8 cellular contexts compared by ENCODE assay signal in genomic region chr17:67245073-67245693, GRCh38. TPM values are rescaled to one million over a fixed set of nuclear protein-coding genes. Genes with fewer than 3 reads are reported as not detected.
DNase-seq lines count a peak whose midpoint lies in the region; ATAC-seq, FAIRE-seq and TF ChIP-seq lines count a peak whose summit lies in the region.

A gene with protein sequence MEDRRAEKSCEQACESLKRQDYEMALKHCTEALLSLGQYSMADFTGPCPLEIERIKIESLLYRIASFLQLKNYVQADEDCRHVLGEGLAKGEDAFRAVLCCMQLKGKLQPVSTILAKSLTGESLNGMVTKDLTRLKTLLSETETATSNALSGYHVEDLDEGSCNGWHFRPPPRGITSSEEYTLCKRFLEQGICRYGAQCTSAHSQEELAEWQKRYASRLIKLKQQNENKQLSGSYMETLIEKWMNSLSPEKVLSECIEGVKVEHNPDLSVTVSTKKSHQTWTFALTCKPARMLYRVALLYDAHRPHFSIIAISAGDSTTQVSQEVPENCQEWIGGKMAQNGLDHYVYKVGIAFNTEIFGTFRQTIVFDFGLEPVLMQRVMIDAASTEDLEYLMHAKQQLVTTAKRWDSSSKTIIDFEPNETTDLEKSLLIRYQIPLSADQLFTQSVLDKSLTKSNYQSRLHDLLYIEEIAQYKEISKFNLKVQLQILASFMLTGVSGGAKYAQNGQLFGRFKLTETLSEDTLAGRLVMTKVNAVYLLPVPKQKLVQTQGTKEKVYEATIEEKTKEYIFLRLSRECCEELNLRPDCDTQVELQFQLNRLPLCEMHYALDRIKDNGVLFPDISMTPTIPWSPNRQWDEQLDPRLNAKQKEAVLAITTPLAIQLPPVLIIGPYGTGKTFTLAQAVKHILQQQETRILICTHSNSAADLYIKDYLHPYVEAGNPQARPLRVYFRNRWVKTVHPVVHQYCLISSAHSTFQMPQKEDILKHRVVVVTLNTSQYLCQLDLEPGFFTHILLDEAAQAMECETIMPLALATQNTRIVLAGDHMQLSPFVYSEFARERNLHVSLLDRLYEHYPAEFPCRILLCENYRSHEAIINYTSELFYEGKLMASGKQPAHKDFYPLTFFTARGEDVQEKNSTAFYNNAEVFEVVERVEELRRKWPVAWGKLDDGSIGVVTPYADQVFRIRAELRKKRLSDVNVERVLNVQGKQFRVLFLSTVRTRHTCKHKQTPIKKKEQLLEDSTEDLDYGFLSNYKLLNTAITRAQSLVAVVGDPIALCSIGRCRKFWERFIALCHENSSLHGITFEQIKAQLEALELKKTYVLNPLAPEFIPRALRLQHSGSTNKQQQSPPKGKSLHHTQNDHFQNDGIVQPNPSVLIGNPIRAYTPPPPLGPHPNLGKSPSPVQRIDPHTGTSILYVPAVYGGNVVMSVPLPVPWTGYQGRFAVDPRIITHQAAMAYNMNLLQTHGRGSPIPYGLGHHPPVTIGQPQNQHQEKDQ (N-terminal part only) (minus strand): TSS chr17:67245196. CDS start chr17:67218804, 26,392 bp downstream.

- peak within 1 kb of the TSS; percentile 98 for H3K9ac ChIP-seq in HepG2 (ENCODE audit: insufficient read depth, low read depth, low read length)

- peak within 1 kb of the TSS; percentile 85 for H2AFZ ChIP-seq in ACC112 (ENCODE audit: low read length, unreplicated experiment)
- H2AFZ ChIP-seq in HepG2 (ENCODE audit: low read length) = no peak within 1 kb of the TSS

- TF ChIP-seq RAD21 in HepG2 (CRISPR knock-in tag; IDR thresholded peaks at IDR 0.05) = no peak; the same call in none of the 2 replicates

- intact Hi-C loops in HepG2 (cut with micrococcal nuclease; ENCODE audit: unreplicated experiment) = loop anchor here (10.0 kb wide), 1 partner anchor 120 kb away; the partner anchor contains the start of gene PSMD12

- H3K27ac ChIP-seq in ACC112 (ENCODE audit: low read depth, low read length) (peak within 1 kb of the TSS; percentile 16; the same call in 1 of the 2 replicates), HepG2 (ENCODE audit: extremely low read length, insufficient read depth, low read length) (peak within 1 kb of the TSS; percentile 98)

- 3% methylated on average over 23 of the region's 67 CpGs for WGBS in HepG2 (ENCODE audit: low lambda C conversion rate)

- POLR2A ChIA-PET in HepG2 (lab: Yijun Ruan, JAX) = interaction anchor here (0.6 to 1.4 kb wide), 8 partner anchors 10 to 96 kb away, joined by 3 to 5 read pairs (median 4); no protein-coding TSS in a partner anchor

- peak within 1 kb of the TSS; percentile 90 for H3K4me2 ChIP-seq in HepG2 (ENCODE audit: low read depth, low read length)

- CTCF ChIA-PET in HepG2 (lab: Yijun Ruan, JAX; ENCODE audit: low intra/inter-chr PET ratio, low total read pairs) = no interaction called here

- DNase-seq in NCI-H748 (lab: John Stamatoyannopoulos, UW; ENCODE audit: unreplicated experiment) = peak; percentile 83
- peak; percentile 63 for DNase-seq in activated CD4-positive, alpha-beta T cell treated with anti-CD3 and anti-CD28 coated beads, Interleukin-2, amount 50 U/mL, for 1 hour
- peak; percentile 89 for DNase-seq in dermis blood vessel endothelial cell
- peak; percentile 92 for DNase-seq in HepG2 (ENCODE audit: low spot score)
- peak; percentile 55 for DNase-seq in stimulated activated CD4-positive, alpha-beta T cell treated with anti-CD3 and anti-CD28 coated beads, Interleukin-2, amount 100 ng/mL, for 4 hours (ENCODE audit: low read depth)

- TF ChIP-seq CTCF in HepG2 (CRISPR knock-in tag; IDR thresholded peaks at IDR 0.05) = no peak

- H3K36me3 ChIP-seq in ACC112 (ENCODE audit: insufficient read depth, low read length) (no peaks in the 10 kb centered on the region; the same call in 1 of the 2 replicates), HepG2 (replicated peaks in 1 of 2; ENCODE audit: control insufficient read depth in 1 of 2, insufficient read depth in 2 of 2, low read length in 2 of 2) (peaks cover 4 to 5% of the 10 kb centered on the region in 2 experiments; a peak in 4 of 5 replicates)

- BruUV-seq in HepG2 (replicated peaks; lab: Mats Ljungman, UMichigan) = TSS peak; percentile 87

- peak within 1 kb of the TSS; percentile 84 for H3K4me3 ChIP-seq in ACC112 (ENCODE audit: low read depth, low read length)
- H3K4me3 ChIP-seq in HepG2 (replicated peaks in 1 of 3; ENCODE audit: insufficient read depth in 1 of 3, low read depth in 2 of 3, low read length in 3 of 3) = peak within 1 kb of the TSS; percentile 87 to 93 (median 91)

- ATAC-seq in GM19023 (IDR thresholded peaks at IDR 0.05; ENCODE audit: unreplicated experiment) (peak; percentile 64), HG03460 (IDR thresholded peaks at IDR 0.05; ENCODE audit: unreplicated experiment) (peak; percentile 53), HepG2 (peak; percentile 43)

- peaks cover 34% of the 10 kb centered on the region for H4K20me1 ChIP-seq in HepG2 (ENCODE audit: insufficient read depth, low read length)

- peak; percentile 71 to 76 for TF ChIP-seq POLR2A in HepG2 (IDR thresholded peaks at IDR 0.05; ENCODE audit: insufficient read depth in 1 of 2, low read depth in 2 of 2, low read length in 2 of 2)

- H3K79me2 ChIP-seq in ACC112 (ENCODE audit: control insufficient read depth, insufficient read depth, low read length, unreplicated experiment) = peaks cover 44% of the 10 kb centered on the region
- H3K79me2 ChIP-seq in HepG2 (ENCODE audit: insufficient read depth, low read length) = peaks cover 56% of the 10 kb centered on the region

- H3K9me3 ChIP-seq in HepG2 (ENCODE audit: low read length) = no peaks in the 10 kb centered on the region

- H3K27me3 ChIP-seq in ACC112 (ENCODE audit: insufficient read depth, low read length) (no peaks in the 10 kb centered on the region), HepG2 (ENCODE audit: control insufficient read depth in 1 of 2, insufficient read depth in 2 of 2, low read length in 2 of 2) (no peaks in the 10 kb centered on the region; a peak in 1 of 5 replicates)

- TF ChIP-seq EP300 in HepG2 (IDR thresholded peaks at IDR 0.05; ENCODE audit: low read depth in 2 of 2, low read length in 2 of 2) (peak in 1 of 2 experiments; percentile 63; a peak in 1 of 4 replicates), HepG2 (CRISPR knock-in tag; IDR thresholded peaks at IDR 0.05; ENCODE audit: borderline replicate concordance) (no peak)

- no peak for FAIRE-seq in HepG2 (lab: Jason Lieb, UNC)

- in situ Hi-C loops in HepG2 (cut with HindIII; ENCODE audit: extremely low pct_ligation_motif_present, low pct_unique_long_range_greater_than_20kb) = no loop called here

- H3K4me1 ChIP-seq in ACC112 (ENCODE audit: control insufficient read depth, insufficient read depth, low read length, unreplicated experiment) = peaks cover 20% of the 10 kb centered on the region
- peaks cover 63% of the 10 kb centered on the region for H3K4me1 ChIP-seq in HepG2 (ENCODE audit: insufficient read depth, low read length)

TF ChIP-seq in HepG2, 621 proteins besides CTCF, POLR2A, EP300 and RAD21 (continues in another document):
- TF ChIP-seq THAP8 (CRISPR knock-in tag; IDR thresholded peaks at IDR 0.05; ENCODE audit: borderline replicate concordance) (no peak), KMT2A (CRISPR knock-in tag; IDR thresholded peaks at IDR 0.05) (no peak; the same call in 1 of the 2 replicates), MATR3 (CRISPR knock-in tag; IDR thresholded peaks at IDR 0.05) (no peak), ZNF136 (CRISPR knock-in tag; IDR thresholded peaks at IDR 0.05; ENCODE audit: low read depth) (0 out of 2 replicates have a peak, but pooled peaks have one; percentile 69), ZNF746 (CRISPR knock-in tag; IDR thresholded peaks at IDR 0.05) (no peak)
- TF ChIP-seq, protein P1, sequence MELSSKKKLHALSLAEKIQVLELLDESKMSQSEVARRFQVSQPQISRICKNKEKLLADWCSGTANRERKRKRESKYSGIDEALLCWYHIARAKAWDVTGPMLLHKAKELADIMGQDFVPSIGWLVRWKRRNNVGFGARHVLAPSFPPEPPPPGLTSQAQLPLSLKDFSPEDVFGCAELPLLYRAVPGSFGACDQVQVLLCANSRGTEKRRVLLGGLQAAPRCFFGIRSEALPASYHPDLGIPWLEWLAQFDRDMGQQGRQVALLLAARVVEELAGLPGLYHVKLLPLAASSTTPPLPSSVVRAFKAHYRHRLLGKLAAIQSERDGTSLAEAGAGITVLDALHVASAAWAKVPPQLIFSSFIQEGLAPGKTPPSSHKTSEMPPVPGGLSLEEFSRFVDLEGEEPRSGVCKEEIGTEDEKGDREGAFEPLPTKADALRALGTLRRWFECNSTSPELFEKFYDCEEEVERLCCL (CRISPR knock-in tag; IDR thresholded peaks at IDR 0.05; ENCODE audit: borderline replicate concordance) = no peak; the same call in 1 of the 2 replicates

RNA-seq across cellular contexts. Expression of the gene that starts here (rescaled TPM):
- total RNA-seq in dermis blood vessel endothelial cell = 73.9 and 79.2 TPM in 2 replicates
- total RNA-seq in HepG2 (2016; rRNA removed; fragmentation: Illumina TruSeq; extraction: Trizol) = 52.4 and 93.1 TPM in 2 replicates
- 12.4 and 14.0 TPM in 2 replicates for total RNA-seq in HepG2 (2016; cell fraction: cytosol; rRNA removed; fragmentation: Illumina TruSeq; extraction: Trizol; ENCODE audit: low read depth)
- total RNA-seq in HepG2 (2016; cell fraction: insoluble cytoplasmic fraction; rRNA removed; fragmentation: Illumina TruSeq; extraction: Trizol) = 47.7 and 84.1 TPM in 2 replicates
- 34.8 and 42.7 TPM in 2 replicates for total RNA-seq in HepG2 (2016; cell fraction: membrane; rRNA removed; fragmentation: Illumina TruSeq; extraction: Trizol)
- 127 and 142 TPM in 2 replicates for total RNA-seq in HepG2 (2016; cell fraction: nucleus; rRNA removed; fragmentation: Illumina TruSeq; extraction: Trizol)
- polyA plus RNA-seq in HepG2 (2011; rRNA removed) = 27.8 and 35.3 TPM in 2 replicates
- 13.6 and 17.7 TPM in 2 replicates for polyA plus RNA-seq in HepG2 (2011; cell fraction: cytosol; rRNA removed)
- polyA plus RNA-seq in HepG2 (2011; cell fraction: nucleus; rRNA removed) = 58.4 and 59.3 TPM in 2 replicates
- polyA plus RNA-seq in HepG2 (2012) = 20.6 and 33.4 TPM in 2 replicates
- polyA plus RNA-seq in HepG2 (2016; cell fraction: cytosol; fragmentation: Illumina TruSeq; extraction: Trizol; ENCODE audit: low read depth) = 2.6 and 3.3 TPM in 2 replicates
- polyA plus RNA-seq in HepG2 (2016; cell fraction: insoluble cytoplasmic fraction; fragmentation: Illumina TruSeq; extraction: Trizol; ENCODE audit: low read depth) = 17.4 and 19.8 TPM in 2 replicates
- polyA plus RNA-seq in HepG2 (2016; cell fraction: membrane; fragmentation: Illumina TruSeq; extraction: Trizol; ENCODE audit: low read depth) = 3.9 and 4.9 TPM in 2 replicates
- 40.2 and 45.2 TPM in 2 replicates for polyA plus RNA-seq in HepG2 (2016; cell fraction: nucleus; fragmentation: Illumina TruSeq; extraction: Trizol; ENCODE audit: insufficient read depth, low read depth)
- 32.9 and 69.3 TPM in 2 replicates for polyA minus RNA-seq in HepG2 (2011; rRNA and poly(A)+ RNA removed; ENCODE audit: low replicate concordance)
- 55.2 and 63.0 TPM in 2 replicates for polyA minus RNA-seq in HepG2 (2011; cell fraction: cytosol; rRNA and poly(A)+ RNA removed)
- polyA minus RNA-seq in HepG2 (2011; cell fraction: nucleus; rRNA and poly(A)+ RNA removed) = 495 and 542 TPM in 2 replicates

Comparison
In these comparisons a context has a peak if more than half of its experiments do, and no peak if none do; other contexts are left out.
1. Peak in every context shown above with its lines: DNase-seq, ATAC-seq, H3K4me3 ChIP-seq and H3K27ac ChIP-seq.